ENCODE assay signal across 24 cellular contexts in the genomic region with DNA sequence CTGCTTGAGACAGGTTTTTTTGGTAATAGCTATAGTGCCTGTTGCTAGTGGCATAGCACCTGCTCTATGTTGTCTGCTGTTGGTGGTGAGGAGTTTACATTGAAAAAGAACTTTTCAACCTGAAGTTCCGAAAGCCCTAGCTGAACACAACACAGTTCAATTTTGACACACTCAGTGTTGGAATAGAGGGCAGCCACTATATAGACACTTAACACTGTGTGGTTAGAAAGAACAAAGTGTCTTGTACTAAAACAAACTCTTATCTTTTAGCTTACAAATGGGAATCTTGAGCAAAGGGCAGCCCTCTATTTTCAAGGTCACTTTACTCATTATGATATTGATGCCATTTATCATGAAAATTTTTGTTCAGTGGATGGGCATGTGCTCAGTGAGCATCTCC. TPM values are rescaled to one million over a fixed set of nuclear protein-coding genes. Genes with fewer than 3 reads are reported as not detected.
"Had no signal": no experiment of that assay in that cellular context is flagged by ENCODE, and none has a peak within 500 bp of the region (broad histone marks: within the 10 kb centered on the region; RNA-seq: fewer than 3 reads in every experiment).

No MANE protein-coding gene starts in this region.

- H3K4me1 ChIP-seq: SJCRH30 had no signal

- H3K36me3 ChIP-seq: SJCRH30 had no signal

- H3K9me3 ChIP-seq: MG63, SJCRH30 had no signal

- H3K27ac ChIP-seq: RWPE1, SJCRH30 had no signal

- H3K4me3 ChIP-seq: MG63, SJCRH30 had no signal

- DNase-seq: IMR-90, Karpas-422, KG1, MG63, NCI-H1092, NCI-H1105 treated with DMSO at 0.1 percent for 48 hours, NCI-H1417 treated with DMSO at 0.1 percent for 48 hours, NCI-H146, NCI-H1694 treated with DMSO at 0.1 percent for 48 hours, NCI-H1930, NCI-H2081, NCI-H2107, NCI-H2227 treated with DMSO at 0.1 percent for 48 hours, NCI-H524, NCI-H526 treated with DMSO at 0.1 percent for 48 hours, NCI-H748 treated with DMSO at 0.1 percent for 48 hours, PC-3, SHP77 treated with DMSO at 0.1 percent for 48 hours, SJCRH30 had no signal

- H3K27me3 ChIP-seq: MG63, SJCRH30 had no signal

- ATAC-seq: HepG2, Panc1, PC-3, SK-N-SH treated with all-trans-retinoic acid at 6 μM for 48 hours had no signal

RNA-seq across cellular contexts. Expression of gene TECTA, which starts 58.7 kb away (rescaled TPM):
- total RNA-seq: NCI-H460 had no signal
